Comparison of ENCODE assay signal across 9 cellular contexts in the genomic region with DNA sequence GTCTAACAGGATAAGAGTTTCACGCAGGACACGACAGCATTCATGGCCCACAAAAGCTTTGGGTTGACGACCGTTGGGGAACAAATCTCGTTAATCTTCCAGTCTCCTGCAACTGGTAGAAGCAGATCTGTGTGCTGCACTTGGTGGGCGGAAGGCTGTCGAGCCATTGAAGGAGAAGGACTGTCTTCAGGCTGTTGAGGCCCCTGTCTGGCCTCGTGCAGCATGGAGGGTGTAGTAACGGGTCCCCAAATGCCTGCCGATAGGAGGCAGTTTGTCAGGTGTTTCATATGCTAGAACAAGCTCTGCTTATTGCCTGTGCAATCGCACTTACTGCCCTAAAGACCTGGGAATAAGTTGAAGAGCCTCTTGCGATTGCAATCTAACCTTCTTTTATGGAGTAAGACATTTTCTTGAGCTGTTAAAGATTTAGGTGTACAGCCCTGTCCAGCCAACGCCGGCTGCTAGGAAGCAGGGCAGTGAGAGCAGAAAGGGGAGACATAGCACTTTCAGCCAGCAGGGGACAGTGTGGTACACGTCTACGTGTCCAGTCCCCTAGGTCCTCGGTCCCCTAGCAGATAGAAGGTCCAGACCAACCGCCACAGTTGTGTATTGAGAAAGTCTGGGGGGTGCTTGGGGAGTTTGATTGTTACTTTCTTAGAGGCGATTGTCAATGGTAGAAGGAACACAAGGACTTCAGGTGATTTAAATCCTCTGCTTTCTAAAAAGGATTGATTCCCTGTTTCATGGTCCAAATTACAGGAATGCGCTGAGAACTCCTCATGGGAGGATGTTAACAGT.
DNase-seq lines count a peak whose midpoint lies in the region; ATAC-seq and TF ChIP-seq lines count a peak whose summit lies in the region.
"Had no signal": no experiment of that assay in that cellular context is flagged by ENCODE, and none has a peak within 500 bp of the region (broad histone marks: within the 10 kb centered on the region; RNA-seq: fewer than 3 reads in every experiment).

No MANE protein-coding gene starts in this region.

- H3K27me3 Mint-ChIP-seq in CD14-positive monocyte (ENCODE audit: low read depth in 3 of 3), result peaks cover 9 to 12% (median 12%) of the 10 kb centered on the region in 3 donors

- H2AFZ ChIP-seq in PC-9, result no peak overlapping the region

- peaks cover 14% of the 10 kb centered on the region; the same call in 1 of the 2 replicates for H3F3A ChIP-seq in PC-9 (ENCODE audit: insufficient read depth, low read depth)

- TF ChIP-seq CTCF in CD14-positive monocyte (IDR thresholded peaks at IDR 0.05) (peak; percentile 88), PC-9 (conservative IDR thresholded peaks at IDR 0.05) (peak; percentile 76), choroid plexus epithelial cell (conservative IDR thresholded peaks at IDR 0.05; ENCODE audit: low read depth, low read length) (peak; percentile 95), lower lobe of right lung (IDR thresholded peaks at IDR 0.05) (peak; percentile 85)

- POLR2A ChIA-PET in PC-9 (lab: Charles Lee; ENCODE audit: unreplicated experiment), result no interaction called here

- no peaks in the 10 kb centered on the region for H3K9me2 ChIP-seq in PC-9 (ENCODE audit: insufficient read depth)

- H3K27ac Mint-ChIP-seq in CD14-positive monocyte, result peak overlapping the region in 1 of 7 donors; percentile 60
- H3K27ac Mint-ChIP-seq: IgD-negative memory B cell had no signal

- peaks cover 18% of the 10 kb centered on the region for H3K79me2 ChIP-seq in PC-9 (ENCODE audit: low read depth)

- no peak overlapping the region for H3K27ac ChIP-seq in PC-9
- no peak overlapping the region for H3K27ac ChIP-seq in lower lobe of right lung
- H3K27ac ChIP-seq in aorta (ENCODE audit: low read depth in 1 of 2, low read length in 2 of 2), result no peak overlapping the region

- H3K9me3 ChIP-seq in PC-9 (ENCODE audit: insufficient read depth, low read depth) (no peaks in the 10 kb centered on the region), lower lobe of right lung (no peaks in the 10 kb centered on the region), aorta (ENCODE audit: control insufficient read depth, low read length) (no peaks in the 10 kb centered on the region)

- H3K4me3 ChIP-seq in PC-9 (no peak overlapping the region), choroid plexus epithelial cell (ENCODE audit: low read depth, low read length) (no peak overlapping the region), lower lobe of right lung (no peak overlapping the region), aorta (ENCODE audit: low read length in 2 of 2) (no peak overlapping the region)

- ATAC-seq in lower lobe of right lung (peak; percentile 67 to 69), aorta (ENCODE audit: low FRiP score) (no peak), HG03175 (IDR thresholded peaks at IDR 0.05; ENCODE audit: unreplicated experiment) (no peak), GM19397 (IDR thresholded peaks at IDR 0.05; ENCODE audit: unreplicated experiment) (no peak)

- intact Hi-C loops in CD14-positive monocyte (cut with micrococcal nuclease), result loop anchor here in 1 of 2 donors (2.0 to 10.0 kb wide), 2 partner anchors 207 to 505 kb away; no protein-coding TSS in a partner anchor
- intact Hi-C loops in PC-9 (cut with micrococcal nuclease; ENCODE audit: unreplicated experiment), result loop anchor here (5.0 kb wide), 5 partner anchors 52 to 842 kb away; no protein-coding TSS in a partner anchor
- intact Hi-C loops in lower lobe of right lung (cut with DNase I), result loop anchor here (10.0 kb wide), 1 partner anchor 165 kb away; no protein-coding TSS in a partner anchor
- intact Hi-C loops in aorta (cut with DNase I), result loop anchor here (5.0 to 10.0 kb wide), 4 partner anchors 117 to 507 kb away; partner anchors contain the start of gene C2CD2 (in 1 of the 2)

- H3K27me3 ChIP-seq in PC-9 (ENCODE audit: insufficient read depth, low read depth), result no peaks in the 10 kb centered on the region
- H3K27me3 ChIP-seq in lower lobe of right lung (ENCODE audit: low read depth), result peaks cover 3% of the 10 kb centered on the region
- H3K27me3 ChIP-seq in aorta (ENCODE audit: control insufficient read depth in 1 of 2, insufficient read depth in 2 of 2, low read length in 1 of 2), result no peaks in the 10 kb centered on the region

- H3K4me2 ChIP-seq in PC-9, result no peak overlapping the region

- H4K20me1 ChIP-seq in PC-9 (ENCODE audit: insufficient read depth), result no peaks in the 10 kb centered on the region

- H3K4me1 ChIP-seq in PC-9 (replicated peaks; ENCODE audit: insufficient read depth) (peaks cover 41% of the 10 kb centered on the region), lower lobe of right lung (peaks cover 20% of the 10 kb centered on the region), aorta (ENCODE audit: control insufficient read depth in 1 of 2, insufficient read depth in 2 of 2, low read length in 2 of 2) (peaks cover 2 to 7% of the 10 kb centered on the region in 2 donors)

- H3K36me3 ChIP-seq in PC-9 (ENCODE audit: low read depth) (no peaks in the 10 kb centered on the region), lower lobe of right lung (no peaks in the 10 kb centered on the region), aorta (ENCODE audit: control insufficient read depth in 1 of 2, insufficient read depth in 2 of 2, low read length in 1 of 2) (no peaks in the 10 kb centered on the region)

- no peaks in the 10 kb centered on the region for H3K4me1 Mint-ChIP-seq in CD14-positive monocyte
- H3K4me1 Mint-ChIP-seq: IgD-negative memory B cell had no signal

- DNase-seq in CD14-positive monocyte (ENCODE audit: low spot score) (peak; percentile 57), H4 (ENCODE audit: low spot score) (peak; percentile 76), PC-9 (peak in 1 of 2 experiments; percentile 46), choroid plexus epithelial cell (ENCODE audit: low read depth) (peak; percentile 74), lower lobe of right lung (peak; percentile 77), aorta (peak; percentile 80 to 87)

- no peak overlapping the region for H3K4me3 Mint-ChIP-seq in CD14-positive monocyte
- H3K4me3 Mint-ChIP-seq: IgD-negative memory B cell had no signal

- H3K9me3 Mint-ChIP-seq in CD14-positive monocyte, result peaks cover 0 to 2% (median 0%) of the 10 kb centered on the region in 7 donors
- H3K9me3 Mint-ChIP-seq: IgD-negative memory B cell had no signal

- 71 to 72% methylated on average over 20 of the region's 20 CpGs for WGBS in aorta, 2 donors

- H3K36me3 Mint-ChIP-seq in CD14-positive monocyte, result no peaks in the 10 kb centered on the region
- H3K36me3 Mint-ChIP-seq: IgD-negative memory B cell had no signal

- CTCF ChIA-PET in PC-9 (lab: Charles Lee), result no interaction called here

- no TSS peak for BruUV-seq in PC-9 (replicated peaks; lab: Mats Ljungman, UMichigan)

Comparison
In these comparisons a context has a peak if more than half of its experiments do, and no peak if none do; other contexts are left out.
1. ATAC-seq: peak in lower lobe of right lung (2 of 2); none in aorta (single experiment), HG03175 (single experiment) and GM19397 (single experiment).
2. Peak in every context shown above with its lines, with median percentiles within 50 percentile points of each other: CTCF ChIP-seq.